In genomic region chr11:62400760-62401159, GRCh38 we compare ENCODE assay signal across 9 cellular contexts. TPM values are rescaled to one million over a fixed set of nuclear protein-coding genes. Genes with fewer than 3 reads are reported as not detected.
A peak's percentile ranks its signal among the peaks of the same experiment; 100 is the strongest.
DNase-seq lines count a peak whose midpoint lies in the region; ATAC-seq, FAIRE-seq and TF ChIP-seq lines count a peak whose summit lies in the region.
"Had no signal": no experiment of that assay in that cellular context is flagged by ENCODE, and none has a peak within 500 bp of the region (broad histone marks: within the 10 kb centered on the region; RNA-seq: fewer than 3 reads in every experiment).

No MANE protein-coding gene starts in this region.

- H2BK5ac ChIP-seq in mesenchymal stem cell (ENCODE audit: low read depth, low read length, poor library complexity, severe bottlenecking), result no peak overlapping the region

- ATAC-seq in HG03139 (IDR thresholded peaks at IDR 0.05; ENCODE audit: unreplicated experiment), result no peak

- intact Hi-C loops in thyroid gland (cut with DNase I), result no loop called here

- no peak overlapping the region for H4K91ac ChIP-seq in mesenchymal stem cell (ENCODE audit: low read length)

- no peak overlapping the region for H2BK15ac ChIP-seq in mesenchymal stem cell (ENCODE audit: low read depth, poor library complexity, severe bottlenecking)

- H3K14ac ChIP-seq in mesenchymal stem cell (ENCODE audit: low read length in 2 of 2), result no peak overlapping the region

- H3K27ac ChIP-seq in mesenchymal stem cell (ENCODE audit: low read length, poor library complexity, severe bottlenecking) (no peak overlapping the region), thyroid gland (peak overlapping the region in 2 of 3 donors; percentile 5 to 10)

- no peak overlapping the region for H2AK5ac ChIP-seq in mesenchymal stem cell (ENCODE audit: low read length, severe bottlenecking)

- peak; percentile 53 for FAIRE-seq in endometrium (lab: Jason Lieb, UNC)

- no peak for TF ChIP-seq POLR2A in thyroid gland (IDR thresholded peaks at IDR 0.05)

- no peak overlapping the region for H3K4me2 ChIP-seq in mesenchymal stem cell (ENCODE audit: low read length, poor library complexity, severe bottlenecking)

- H3K4ac ChIP-seq in mesenchymal stem cell (ENCODE audit: low read depth in 1 of 2, low read length in 2 of 2), result no peak overlapping the region

- H3K79me1 ChIP-seq in mesenchymal stem cell (replicated peaks; ENCODE audit: low read length, poor library complexity, severe bottlenecking), result no peaks in the 10 kb centered on the region

- peak overlapping the region in 1 of 2 experiments; percentile 4 for H2BK12ac ChIP-seq in mesenchymal stem cell (ENCODE audit: low read length in 2 of 2)

- WGBS in mesenchymal stem cell, result 35% methylated on average over 9 of the region's 9 CpGs
- WGBS in thyroid gland, 2 donors, result 34 to 37% methylated on average over 3 to 5 of the region's 9 CpGs

- H2AFZ ChIP-seq in mesenchymal stem cell (ENCODE audit: low read depth, low read length), result no peak overlapping the region

- TF ChIP-seq CTCF in thyroid gland (IDR thresholded peaks at IDR 0.05), result no peak

- peaks cover 18% of the 10 kb centered on the region for H3K4me1 ChIP-seq in mesenchymal stem cell (ENCODE audit: control insufficient read depth, insufficient read depth, low read depth, low read length)
- H3K4me1 ChIP-seq in thyroid gland, result peaks cover 4 to 33% of the 10 kb centered on the region in 2 donors

- DNase-seq in LHCN-M2 (ENCODE audit: low read depth) (peak; percentile 94), mesenchymal stem cell (peak; percentile 61), thyroid gland (peak; percentile 30 to 51), SKM-1 (lab: John Stamatoyannopoulos, UW; ENCODE audit: unreplicated experiment) (no peak), NCI-H526 treated with DMSO at 0.1 percent for 48 hours (lab: John Stamatoyannopoulos, UW) (no peak)
- DNase-seq: MM.1S had no signal

- H3K4me3 ChIP-seq in mesenchymal stem cell (ENCODE audit: insufficient read depth in 1 of 2, low read depth in 1 of 2, low read length in 2 of 2), result peak overlapping the region in 1 of 2 experiments; percentile 15
- H3K4me3 ChIP-seq in thyroid gland (replicated peaks in 1 of 3), result no peak overlapping the region

- no peaks in the 10 kb centered on the region for H3K36me3 ChIP-seq in mesenchymal stem cell (ENCODE audit: control insufficient read depth in 1 of 2, insufficient read depth in 2 of 2, low read depth in 1 of 2, low read length in 2 of 2)
- no peaks in the 10 kb centered on the region for H3K36me3 ChIP-seq in thyroid gland

- H3K27me3 ChIP-seq in mesenchymal stem cell (ENCODE audit: control insufficient read depth in 1 of 2, insufficient read depth in 1 of 2, low read length in 2 of 2) (no peaks in the 10 kb centered on the region), thyroid gland (no peaks in the 10 kb centered on the region)

- H3K23ac ChIP-seq in mesenchymal stem cell (ENCODE audit: low read length in 2 of 2), result no peak overlapping the region

- H3K9me3 ChIP-seq in mesenchymal stem cell (ENCODE audit: control insufficient read depth, low read length), result no peaks in the 10 kb centered on the region
- H3K9me3 ChIP-seq in thyroid gland, result no peaks in the 10 kb centered on the region

- peak overlapping the region in 1 of 2 experiments; percentile 12 for H3K18ac ChIP-seq in mesenchymal stem cell (ENCODE audit: low read depth in 1 of 2, low read length in 2 of 2)

- peak overlapping the region; percentile 57 for H4K8ac ChIP-seq in mesenchymal stem cell (ENCODE audit: low read length)

- H3K9ac ChIP-seq in mesenchymal stem cell (ENCODE audit: low read length), result peak overlapping the region; percentile 29

- H2BK120ac ChIP-seq in mesenchymal stem cell (ENCODE audit: low read depth, low read length), result no peak overlapping the region

RNA-seq across cellular contexts. Expression of gene SCGB1A1, which starts 18.1 kb away (rescaled TPM):
- total RNA-seq in LHCN-M2 (2014; rRNA removed) (not detected in 2 replicates), thyroid gland (not detected)
- polyA plus RNA-seq in LHCN-M2 (2012), result not detected
- not detected for polyA plus RNA-seq in mesenchymal stem cell (2013, experiment 1 of 2)
- polyA plus RNA-seq in mesenchymal stem cell (2013, experiment 2 of 2), result not detected
- total RNA-seq: kidney epithelial cell had no signal

Comparison
In these comparisons a context has a peak if more than half of its experiments do, and no peak if none do; other contexts are left out.
1. DNase-seq: peak in LHCN-M2 (single experiment), mesenchymal stem cell (single experiment) and thyroid gland (2 of 2); none in SKM-1 (single experiment) and NCI-H526 treated with DMSO at 0.1 percent for 48 hours (single experiment).